In genomic region chrX:85501349-85501748, GRCh38 we compare ENCODE assay signal across 9 cellular contexts.
"Had no signal": no experiment of that assay in that cellular context is flagged by ENCODE, and none has a peak within 500 bp of the region (broad histone marks: within the 10 kb centered on the region; RNA-seq: fewer than 3 reads in every experiment).

No MANE protein-coding gene starts in this region.

- H3K9ac ChIP-seq: GM23248, KMS-11 had no signal

- FAIRE-seq: HTR-8/SVneo had no signal

- H3K4me3 Mint-ChIP-seq: HFFc6, IgD-negative memory B cell had no signal

- H3K4me3 ChIP-seq: GM23248, HAP-1 had no signal

- H3K9me3 ChIP-seq: HAP-1 had no signal

- H3K4me1 Mint-ChIP-seq: IgD-negative memory B cell had no signal

- H3K9me3 Mint-ChIP-seq: IgD-negative memory B cell had no signal

- DNase-seq: GM23248, GOT3, H7, HFFc6, KBM-7 had no signal

- H3K4me2 ChIP-seq: KMS-11 had no signal

- H2AFZ ChIP-seq: GM23248 had no signal

- H3K36me3 ChIP-seq: HAP-1 had no signal

- H3K27me3 Mint-ChIP-seq: IgD-negative memory B cell had no signal

- H3K27ac ChIP-seq: GM23248, KMS-11 had no signal

- H3K27ac Mint-ChIP-seq: HFFc6, IgD-negative memory B cell had no signal
